ENCODE assay signal across 22 cellular contexts in genomic region chr2:28842042-28842441, GRCh38.
"Had no signal": no experiment of that assay in that cellular context is flagged by ENCODE, and none has a peak within 500 bp of the region (broad histone marks: within the 10 kb centered on the region; RNA-seq: fewer than 3 reads in every experiment).

No MANE protein-coding gene starts in this region.

- H3K4me3 Mint-ChIP-seq: activated CD4-positive, alpha-beta memory T cell treated with anti-CD3 and anti-CD28 coated beads for 36 hours; activated CD4-positive, alpha-beta T cell treated with anti-CD3 and anti-CD28 coated beads, Interleukin-2, amount 10 ng/mL, durations not matched to agents 7 days and 5 days; activated T-helper 17 cell treated with anti-CD3 and anti-CD28 coated beads, Interleukin-2, amount 50 U/mL, for 72 hours; IgD-negative memory B cell; T-helper 17 cell had no signal

- H3K4me1 Mint-ChIP-seq: activated CD4-positive, alpha-beta T cell treated with anti-CD3 and anti-CD28 coated beads, Interleukin-2, amount 10 ng/mL, durations not matched to agents 7 days and 5 days; activated T-helper 17 cell treated with anti-CD3 and anti-CD28 coated beads, Interleukin-2, amount 50 U/mL, for 72 hours; T-helper 17 cell had no signal

- H3K27me3 ChIP-seq: brain microvascular endothelial cell had no signal

- H3K27ac ChIP-seq: brain microvascular endothelial cell had no signal

- DNase-seq: activated CD4-positive, alpha-beta memory T cell treated with anti-CD3 and anti-CD28 coated beads for 36 hours; activated CD4-positive, alpha-beta T cell treated with anti-CD3 and anti-CD28 coated beads, Interleukin-2, amount 10 ng/mL, durations not matched to agents 7 days and 5 days; activated CD4-positive, CD25-positive, alpha-beta regulatory T cell; activated CD8-positive, alpha-beta memory T cell treated with anti-CD3 and anti-CD28 coated beads for 24 hours; activated gamma-delta T cell; activated naive CD4-positive, alpha-beta T cell treated with anti-CD3 and anti-CD28 coated beads, Interleukin-2, amount 50 U/mL, for 16 hours; activated T-cell treated with anti-CD3 and anti-CD28 coated beads, Interleukin-2, amount 50 U/mL, for 48 hours; amygdala; brain microvascular endothelial cell; KG1; NCI-H1048; NCI-H1417; NCI-H1930; NCI-H2171; NCI-H226; NCI-H526; NCI-H82; SIG-M5; T-helper 17 cell; T-helper 9 cell had no signal

- H3K27me3 Mint-ChIP-seq: activated CD4-positive, alpha-beta memory T cell treated with anti-CD3 and anti-CD28 coated beads for 36 hours; activated CD4-positive, alpha-beta T cell treated with anti-CD3 and anti-CD28 coated beads, Interleukin-2, amount 10 ng/mL, durations not matched to agents 7 days and 5 days; activated T-helper 17 cell treated with anti-CD3 and anti-CD28 coated beads, Interleukin-2, amount 50 U/mL, for 72 hours; IgD-negative memory B cell; T-helper 17 cell had no signal

- H3K36me3 ChIP-seq: brain microvascular endothelial cell had no signal

- H3K27ac Mint-ChIP-seq: activated CD4-positive, alpha-beta memory T cell treated with anti-CD3 and anti-CD28 coated beads for 36 hours; activated CD4-positive, alpha-beta T cell treated with anti-CD3 and anti-CD28 coated beads, Interleukin-2, amount 10 ng/mL, durations not matched to agents 7 days and 5 days; activated T-helper 17 cell treated with anti-CD3 and anti-CD28 coated beads, Interleukin-2, amount 50 U/mL, for 72 hours; IgD-negative memory B cell; T-helper 17 cell had no signal

- ATAC-seq: activated T-helper 17 cell treated with anti-CD3 and anti-CD28 coated beads, Interleukin-2, amount 50 U/mL, for 72 hours; T-helper 17 cell had no signal

- H3K9me3 Mint-ChIP-seq: activated CD4-positive, alpha-beta memory T cell treated with anti-CD3 and anti-CD28 coated beads for 36 hours; activated CD4-positive, alpha-beta T cell treated with anti-CD3 and anti-CD28 coated beads, Interleukin-2, amount 10 ng/mL, durations not matched to agents 7 days and 5 days; activated T-helper 17 cell treated with anti-CD3 and anti-CD28 coated beads, Interleukin-2, amount 50 U/mL, for 72 hours; IgD-negative memory B cell had no signal
